ENCODE assay signal across 10 cellular contexts in genomic region chr22:35630387-35630793, GRCh38. TPM values are rescaled to one million over a fixed set of nuclear protein-coding genes. Genes with fewer than 3 reads are reported as not detected.
DNase-seq lines count a peak whose midpoint lies in the region; FAIRE-seq and TF ChIP-seq lines count a peak whose summit lies in the region.
"Had no signal": no experiment of that assay in that cellular context is flagged by ENCODE, and none has a peak within 500 bp of the region (broad histone marks: within the 10 kb centered on the region; RNA-seq: fewer than 3 reads in every experiment).

No MANE protein-coding gene starts in this region.

- H3K9me3 ChIP-seq in cardiac muscle cell (ENCODE audit: low read depth) (no peaks in the 10 kb centered on the region), left ventricle myocardium inferior (replicated peaks) (no peaks in the 10 kb centered on the region)

- TF ChIP-seq CTCF in cardiac muscle cell (IDR thresholded peaks at IDR 0.05; ENCODE audit: low read depth, low read length) (no peak), left ventricle myocardium inferior (IDR thresholded peaks at IDR 0.05; ENCODE audit: borderline replicate concordance) (no peak)

- DNase-seq in cardiac muscle cell (ENCODE audit: low read depth in 1 of 2, low spot score in 1 of 2) (peak; percentile 15 to 69), left ventricle myocardium inferior (no peak), T1000 (lab: John Stamatoyannopoulos, UW) (peak; percentile 43), foreskin melanocyte (peak; percentile 51), urothelium cell line (ENCODE audit: low spot score) (peak; percentile 90), hippocampal formation (lab: John Stamatoyannopoulos, UW) (no peak), GOT3 (lab: John Stamatoyannopoulos, UW) (no peak), NCI-H1694 (lab: John Stamatoyannopoulos, UW) (no peak)

- FAIRE-seq in urothelium cell line (lab: Jason Lieb, UNC): no peak
- FAIRE-seq: islet of Langerhans had no signal

- H3K36me3 ChIP-seq in cardiac muscle cell: no peaks in the 10 kb centered on the region
- no peaks in the 10 kb centered on the region for H3K36me3 ChIP-seq in left ventricle myocardium inferior

- no peak overlapping the region for H3K27ac ChIP-seq in cardiac muscle cell
- H3K27ac ChIP-seq in left ventricle myocardium inferior (replicated peaks): no peak overlapping the region

- H3K27me3 ChIP-seq in cardiac muscle cell (no peaks in the 10 kb centered on the region), left ventricle myocardium inferior (ENCODE audit: low read depth) (no peaks in the 10 kb centered on the region)

- no peak overlapping the region for H3K4me3 ChIP-seq in cardiac muscle cell
- no peak overlapping the region for H3K4me3 ChIP-seq in left ventricle myocardium inferior

- H3K4me1 ChIP-seq in cardiac muscle cell (ENCODE audit: low read depth) (no peaks in the 10 kb centered on the region), left ventricle myocardium inferior (peaks cover 25% of the 10 kb centered on the region)

- intact Hi-C loops in left ventricle myocardium inferior (cut with micrococcal nuclease): no loop called here

RNA-seq across cellular contexts. Expression of gene MB, which starts 13.3 kb away (rescaled TPM):
- total RNA-seq in cardiac muscle cell (952 and 1,065 TPM in 2 replicates), left ventricle myocardium inferior (16,708 TPM)
- polyA plus RNA-seq in cardiac muscle cell: 829 and 1,030 TPM in 2 replicates
- total RNA-seq: CD4-positive, alpha-beta T cell had no signal

RNA-seq across cellular contexts. Expression of gene APOL6, which starts 17.9 kb away (rescaled TPM):
- total RNA-seq in cardiac muscle cell (not detected in 2 replicates), left ventricle myocardium inferior (4.8 TPM)
- 0.07 TPM in 1 of 2 replicates, not detected in the other for polyA plus RNA-seq in cardiac muscle cell

Comparison
In these comparisons a context has a peak if more than half of its experiments do, and no peak if none do; other contexts are left out.
1. DNase-seq: peak in cardiac muscle cell (2 of 2), T1000 (single experiment), foreskin melanocyte (single experiment) and urothelium cell line (single experiment); none in left ventricle myocardium inferior (single experiment), hippocampal formation (0 of 2), GOT3 (single experiment) and NCI-H1694 (single experiment).
2. RNA of gene MB, which starts 13.3 kb away (total RNA-seq): 16,708 TPM in left ventricle myocardium inferior (single experiment); 952 to 1,065 TPM in cardiac muscle cell; every median in the first group is over 10 times any median in the second.